9 cellular contexts compared by ENCODE assay signal in genomic region chr1:24735619-24736375, GRCh38. TPM values are rescaled to one million over a fixed set of nuclear protein-coding genes. Genes with fewer than 3 reads are reported as not detected.
DNase-seq lines count a peak whose midpoint lies in the region; ATAC-seq, FAIRE-seq and TF ChIP-seq lines count a peak whose summit lies in the region.
"Had no signal": no experiment of that assay in that cellular context is flagged by ENCODE, and none has a peak within 500 bp of the region (broad histone marks: within the 10 kb centered on the region; RNA-seq: fewer than 3 reads in every experiment).

No MANE protein-coding gene starts in this region.

- ATAC-seq in GM19463 (IDR thresholded peaks at IDR 0.05; ENCODE audit: unreplicated experiment), result no peak

- no peaks in the 10 kb centered on the region for H3K79me1 ChIP-seq in H1 (ENCODE audit: low read depth, low read length)
- no peaks in the 10 kb centered on the region for H3K79me1 ChIP-seq in neuronal stem cell (ENCODE audit: low read depth, low read length)

- no peak overlapping the region for H3K4me3 Mint-ChIP-seq in CD8-positive, alpha-beta memory T cell
- no peak overlapping the region for H3K4me3 Mint-ChIP-seq in activated T-helper 2 cell treated with anti-CD3 and anti-CD28 coated beads, Interferon-gamma antibody, Interleukin-2, Interleukin-4, amounts not matched to agents 10 μg/mL and 5 μg/mL and 100 μg/mL, durations not matched to agents 14 hours and 24 hours and 36 hours (ENCODE audit: low read depth)
- H3K4me3 Mint-ChIP-seq: central memory CD8-positive, alpha-beta T cell had no signal

- H3K27ac ChIP-seq in CD8-positive, alpha-beta memory T cell (ENCODE audit: low read depth, low read length), result peak overlapping the region; percentile 9
- no peak overlapping the region for H3K27ac ChIP-seq in H1 (ENCODE audit: low read depth, low read length)
- H3K27ac ChIP-seq in neuronal stem cell (replicated peaks; ENCODE audit: low read length), result peak overlapping the region; percentile 20

- H2BK12ac ChIP-seq in H1 (ENCODE audit: low read depth, low read length) (peak overlapping the region; percentile 96), neuronal stem cell (ENCODE audit: low read length) (no peak overlapping the region)

- no peak for DNase-seq in CD8-positive, alpha-beta memory T cell
- DNase-seq in NCI-H446 (lab: John Stamatoyannopoulos, UW) (peak; percentile 83 to 88), H1 (ENCODE audit: low read depth in 1 of 2, low spot score in 2 of 2) (no peak), neuronal stem cell (ENCODE audit: low spot score) (no peak), NCI-H510A treated with DMSO at 0.1 percent for 48 hours (lab: John Stamatoyannopoulos, UW) (no peak), mucosa of gallbladder (ENCODE audit: low spot score) (no peak)
- DNase-seq in activated T-helper 2 cell treated with anti-CD3 and anti-CD28 coated beads, Interferon-gamma antibody, Interleukin-2, Interleukin-4, amounts not matched to agents 10 μg/mL and 5 μg/mL and 100 μg/mL, durations not matched to agents 14 hours and 24 hours and 36 hours (ENCODE audit: low spot score), result no peak

- no peaks in the 10 kb centered on the region for H3K79me2 ChIP-seq in H1 (ENCODE audit: control insufficient read depth in 1 of 2, insufficient read depth in 2 of 2, low read length in 2 of 2)

- intact Hi-C loops in activated T-helper 2 cell treated with anti-CD3 and anti-CD28 coated beads, Interferon-gamma antibody, Interleukin-2, Interleukin-4, amounts not matched to agents 10 μg/mL and 5 μg/mL and 100 μg/mL, durations not matched to agents 14 hours and 24 hours and 36 hours (cut with micrococcal nuclease), result no loop called here

- no peaks in the 10 kb centered on the region for H4K20me1 ChIP-seq in H1 (replicated peaks in 1 of 2; ENCODE audit: control insufficient read depth in 1 of 2, insufficient read depth in 2 of 2, low read length in 2 of 2)

- peak overlapping the region; percentile 24 for H3K4ac ChIP-seq in H1 (replicated peaks; ENCODE audit: insufficient read length, low read depth, low read length)
- H3K4ac ChIP-seq in neuronal stem cell (ENCODE audit: low read length), result no peak overlapping the region

- no peaks in the 10 kb centered on the region for H3K9me3 Mint-ChIP-seq in CD8-positive, alpha-beta memory T cell
- no peaks in the 10 kb centered on the region for H3K9me3 Mint-ChIP-seq in activated T-helper 2 cell treated with anti-CD3 and anti-CD28 coated beads, Interferon-gamma antibody, Interleukin-2, Interleukin-4, amounts not matched to agents 10 μg/mL and 5 μg/mL and 100 μg/mL, durations not matched to agents 14 hours and 24 hours and 36 hours
- H3K9me3 Mint-ChIP-seq: central memory CD8-positive, alpha-beta T cell had no signal

- H2BK5ac ChIP-seq in H1 (ENCODE audit: low read depth, low read length), result peak overlapping the region; percentile 92; the same call in 1 of the 2 replicates
- H2BK5ac ChIP-seq in neuronal stem cell (ENCODE audit: low read length), result no peak overlapping the region

- H2BK15ac ChIP-seq in H1 (ENCODE audit: low read length), result 0 out of 2 replicates have a peak overlapping the region, but pooled peaks have one; percentile 61
- H2BK15ac ChIP-seq in neuronal stem cell (ENCODE audit: low read length), result no peak overlapping the region

- H2AK5ac ChIP-seq in H1 (ENCODE audit: low read depth, low read length), result peak overlapping the region; percentile 77; the same call in 1 of the 2 replicates
- no peak overlapping the region for H2AK5ac ChIP-seq in neuronal stem cell (ENCODE audit: low read depth, low read length)

- no peak for FAIRE-seq in H1 (lab: Jason Lieb, UNC)

- no peaks in the 10 kb centered on the region for H3K4me1 ChIP-seq in CD8-positive, alpha-beta memory T cell (ENCODE audit: insufficient read depth, low read length)
- H3K4me1 ChIP-seq in H1 (replicated peaks in 1 of 4; ENCODE audit: control insufficient read depth in 3 of 4, insufficient read depth in 4 of 4, low read length in 3 of 4) (peaks cover 10 to 21% (median 18%) of the 10 kb centered on the region in 4 experiments), neuronal stem cell (ENCODE audit: control insufficient read depth in 2 of 2, insufficient read depth in 1 of 2, low read depth in 1 of 2, low read length in 2 of 2) (peaks cover 11 to 18% of the 10 kb centered on the region in 2 donors)

- H4K8ac ChIP-seq in H1 (ENCODE audit: extremely low read depth, insufficient read depth, low read length), result no peak overlapping the region
- H4K8ac ChIP-seq in neuronal stem cell (ENCODE audit: low read depth, low read length), result no peak overlapping the region

- H3K9ac ChIP-seq in H1 (replicated peaks in 1 of 4; ENCODE audit: extremely low read depth in 1 of 4, low read depth in 3 of 4, low read length in 3 of 4), result no peak overlapping the region; a peak in 1 of 7 replicates
- H3K9ac ChIP-seq in neuronal stem cell (ENCODE audit: low read depth, low read length, poor library complexity), result no peak overlapping the region

- 73% methylated on average over 13 of the region's 13 CpGs; no CpG with 5 or more reads in 1 of the 2 experiments for WGBS in H1 (ENCODE audit: extremely low coverage in 1 of 2, insufficient coverage in 1 of 2, insufficient read length in 1 of 2, insufficient replicate concordance in 2 of 2, low coverage in 1 of 2, low lambda C conversion rate in 2 of 2, missing lambda C conversion rate in 1 of 2), 2 experiments
- WGBS in neuronal stem cell (ENCODE audit: extremely low coverage in 2 of 2, insufficient read length in 2 of 2, insufficient replicate concordance in 1 of 2), 2 donors, result no CpG with 5 or more reads among the region's 13 CpGs

- TF ChIP-seq RAD21 in H1 (IDR thresholded peaks at IDR 0.05 in 1 of 2, conservative IDR thresholded peaks at IDR 0.05 in 1 of 2; ENCODE audit: low read depth in 2 of 2, low read length in 2 of 2), result no peak

- no peaks in the 10 kb centered on the region for H3K27me3 ChIP-seq in CD8-positive, alpha-beta memory T cell (ENCODE audit: insufficient read depth, low read length, poor library complexity, severe bottlenecking)
- H3K27me3 ChIP-seq in H1 (replicated peaks in 1 of 4; ENCODE audit: control insufficient read depth in 3 of 4, extremely low read depth in 1 of 4, insufficient read depth in 3 of 4, low read length in 3 of 4) (no peaks in the 10 kb centered on the region), neuronal stem cell (ENCODE audit: control insufficient read depth in 3 of 3, insufficient read depth in 3 of 3, low read depth in 1 of 3, low read length in 3 of 3) (no peaks in the 10 kb centered on the region)

- H3K9me3 ChIP-seq in CD8-positive, alpha-beta memory T cell (ENCODE audit: low read length), result no peaks in the 10 kb centered on the region
- H3K9me3 ChIP-seq in H1 (ENCODE audit: insufficient read depth in 2 of 2, low read depth in 1 of 2, low read length in 1 of 2) (no peaks in the 10 kb centered on the region), neuronal stem cell (replicated peaks in 1 of 2; ENCODE audit: control insufficient read depth in 2 of 2, insufficient read depth in 1 of 2, low read depth in 1 of 2, low read length in 2 of 2) (no peaks in the 10 kb centered on the region)

- no peak for TF ChIP-seq CTCF in H1 (IDR thresholded peaks at IDR 0.05; ENCODE audit: control extremely low read depth in 1 of 3, insufficient read depth in 1 of 3, low read depth in 1 of 3, low read length in 3 of 3)

- POLR2A ChIA-PET in CD8-positive, alpha-beta memory T cell (lab: Charles Lee), result interaction anchor here (0.5 kb wide), 1 partner anchor 31 kb away, joined by 3 read pairs; no protein-coding TSS in a partner anchor
- POLR2A ChIA-PET in H1 (lab: Charles Lee; ENCODE audit: partially characterized antibody), result interaction anchor here (1.0 to 1.9 kb wide), 4 partner anchors 10 to 90 kb away, joined by 3 to 12 read pairs (median 6); partner anchors contain the start of gene CLIC4

- no peak overlapping the region for H3K23ac ChIP-seq in H1 (ENCODE audit: insufficient read length)
- peak overlapping the region; percentile 27 for H3K23ac ChIP-seq in neuronal stem cell (ENCODE audit: low read depth, low read length, poor library complexity)

- TF ChIP-seq EP300 in H1 (IDR thresholded peaks at IDR 0.05; ENCODE audit: borderline replicate concordance in 1 of 2, low read depth in 2 of 2, low read length in 2 of 2), result no peak

- CTCF ChIA-PET in CD8-positive, alpha-beta memory T cell (lab: Charles Lee), result no interaction called here
- CTCF ChIA-PET in H1 (lab: Charles Lee; ENCODE audit: partially characterized antibody), result interaction anchor here (1.0 to 1.3 kb wide), 3 partner anchors 27 to 96 kb away, joined by 3 to 4 read pairs (median 3); no protein-coding TSS in a partner anchor

- peak overlapping the region; percentile 80 for H2AFZ ChIP-seq in H1 (ENCODE audit: low read length)
- peak overlapping the region; percentile 74 for H2AFZ ChIP-seq in neuronal stem cell (ENCODE audit: low read length)

- no peak overlapping the region for H2BK120ac ChIP-seq in H1 (replicated peaks; ENCODE audit: low read depth, low read length)
- no peak overlapping the region for H2BK120ac ChIP-seq in neuronal stem cell (ENCODE audit: low read depth, low read length)

- peak overlapping the region; percentile 41 for H4K5ac ChIP-seq in H1 (ENCODE audit: insufficient read length, low read depth, low read length)

- peak overlapping the region; percentile 16 to 22; a peak in 2 of 4 replicates for H3K4me2 ChIP-seq in H1 (ENCODE audit: insufficient read depth in 1 of 2, low read depth in 2 of 2, low read length in 2 of 2)
- no peak overlapping the region for H3K4me2 ChIP-seq in neuronal stem cell (ENCODE audit: insufficient read depth, low read length, poor library complexity, severe bottlenecking)

- no peak overlapping the region for H3K4me3 ChIP-seq in CD8-positive, alpha-beta memory T cell (ENCODE audit: low read length)
- H3K4me3 ChIP-seq in H1 (ENCODE audit: extremely low read depth in 1 of 4, insufficient read depth in 2 of 4, low read depth in 3 of 4, low read length in 4 of 4) (no peak overlapping the region), neuronal stem cell (ENCODE audit: low read length in 2 of 2) (no peak overlapping the region)

- H3K18ac ChIP-seq in H1 (ENCODE audit: extremely low read depth, low read length), result peak overlapping the region; percentile 80
- H3K18ac ChIP-seq in neuronal stem cell (ENCODE audit: low read length), result peak overlapping the region; percentile 79

- H3K14ac ChIP-seq in H1 (ENCODE audit: insufficient read length) (no peak overlapping the region), neuronal stem cell (ENCODE audit: low read length) (no peak overlapping the region)

- no peaks in the 10 kb centered on the region for H3K36me3 ChIP-seq in CD8-positive, alpha-beta memory T cell (ENCODE audit: insufficient read depth, low read length)
- H3K36me3 ChIP-seq in H1 (ENCODE audit: control insufficient read depth in 2 of 4, insufficient read depth in 4 of 4, low read length in 3 of 4) (no peaks in the 10 kb centered on the region), neuronal stem cell (replicated peaks in 1 of 2; ENCODE audit: control insufficient read depth in 2 of 2, insufficient read depth in 2 of 2, low read length in 2 of 2) (no peaks in the 10 kb centered on the region)

- H4K91ac ChIP-seq in H1 (replicated peaks; ENCODE audit: insufficient read length, low read length) (peak overlapping the region; percentile 90), neuronal stem cell (ENCODE audit: low read depth, low read length, poor library complexity) (no peak overlapping the region)

- peaks cover 5 to 9% of the 10 kb centered on the region in 2 donors for H3K27me3 Mint-ChIP-seq in CD8-positive, alpha-beta memory T cell
- peaks cover 2% of the 10 kb centered on the region for H3K27me3 Mint-ChIP-seq in activated T-helper 2 cell treated with anti-CD3 and anti-CD28 coated beads, Interferon-gamma antibody, Interleukin-2, Interleukin-4, amounts not matched to agents 10 μg/mL and 5 μg/mL and 100 μg/mL, durations not matched to agents 14 hours and 24 hours and 36 hours (ENCODE audit: low read depth)

- peak overlapping the region; percentile 96 for H2BK20ac ChIP-seq in H1 (ENCODE audit: low read length)

- no peaks in the 10 kb centered on the region for H3K23me2 ChIP-seq in H1 (ENCODE audit: low read depth, low read length)

- H3K4me1 Mint-ChIP-seq in CD8-positive, alpha-beta memory T cell, result no peaks in the 10 kb centered on the region
- H3K4me1 Mint-ChIP-seq in activated T-helper 2 cell treated with anti-CD3 and anti-CD28 coated beads, Interferon-gamma antibody, Interleukin-2, Interleukin-4, amounts not matched to agents 10 μg/mL and 5 μg/mL and 100 μg/mL, durations not matched to agents 14 hours and 24 hours and 36 hours (ENCODE audit: low read depth), result peaks cover 8% of the 10 kb centered on the region
- H3K4me1 Mint-ChIP-seq: central memory CD8-positive, alpha-beta T cell had no signal

- no peaks in the 10 kb centered on the region for H3K36me3 Mint-ChIP-seq in CD8-positive, alpha-beta memory T cell
- H3K36me3 Mint-ChIP-seq in activated T-helper 2 cell treated with anti-CD3 and anti-CD28 coated beads, Interferon-gamma antibody, Interleukin-2, Interleukin-4, amounts not matched to agents 10 μg/mL and 5 μg/mL and 100 μg/mL, durations not matched to agents 14 hours and 24 hours and 36 hours (ENCODE audit: low read depth), result no peaks in the 10 kb centered on the region

- H3K56ac ChIP-seq in H1 (replicated peaks; ENCODE audit: insufficient read length, low read depth, low read length), result no peak overlapping the region

- H3K27ac Mint-ChIP-seq in CD8-positive, alpha-beta memory T cell, result peak overlapping the region in 1 of 8 donors; percentile 1
- H3K27ac Mint-ChIP-seq in activated T-helper 2 cell treated with anti-CD3 and anti-CD28 coated beads, Interferon-gamma antibody, Interleukin-2, Interleukin-4, amounts not matched to agents 10 μg/mL and 5 μg/mL and 100 μg/mL, durations not matched to agents 14 hours and 24 hours and 36 hours, result no peak overlapping the region

- TF ChIP-seq POLR2A in H1 (IDR thresholded peaks at IDR 0.05; ENCODE audit: control extremely low read depth in 1 of 2, low read depth in 2 of 2, low read length in 2 of 2), result no peak

RNA-seq across cellular contexts. Expression of gene CLIC4, which starts 9.4 kb away (rescaled TPM):
- 10 to 100 TPM; 12.8 to 13.2 TPM for total RNA-seq in CD8-positive, alpha-beta memory T cell
- polyA plus RNA-seq in CD8-positive, alpha-beta memory T cell, result 0.18 TPM
- 281 and 293 TPM in 2 replicates for total RNA-seq in H1 (2021; fragmentation: NEBNext Ultra II Directional; extraction: Animal tissue kit (Norgen Biotek cat#: 25700))
- polyA plus RNA-seq in H1 (2011; rRNA removed), result 75.1 and 77.5 TPM in 2 replicates
- polyA plus RNA-seq in H1 (2011; cell fraction: cytosol; rRNA removed), result 106 TPM
- 36.4 TPM for polyA plus RNA-seq in H1 (2011; cell fraction: nucleus; rRNA removed)
- 90.8 to 156 TPM (median 113 TPM) in 4 replicates for polyA plus RNA-seq in H1 (2012, experiment 1 of 2)
- 23.0 TPM for polyA plus RNA-seq in H1 (2012, experiment 2 of 2)
- 121 TPM for polyA plus RNA-seq in H1 (2013, experiment 1 of 2)
- 134 TPM for polyA plus RNA-seq in H1 (2013, experiment 2 of 2)
- 54.2 and 97.8 TPM in 2 replicates for polyA minus RNA-seq in H1 (2011; rRNA and poly(A)+ RNA removed)
- 103 TPM for polyA minus RNA-seq in H1 (2011; cell fraction: cytosol; rRNA and poly(A)+ RNA removed)
- 90.3 TPM for polyA minus RNA-seq in H1 (2011; cell fraction: nucleus; rRNA and poly(A)+ RNA removed)
- polyA plus RNA-seq in neuronal stem cell (2013, experiment 1 of 2), result 102 TPM
- polyA plus RNA-seq in neuronal stem cell (2013, experiment 2 of 2), result 104 TPM
- total RNA-seq in activated T-helper 2 cell treated with anti-CD3 and anti-CD28 coated beads, Interferon-gamma antibody, Interleukin-2, Interleukin-4, amounts not matched to agents 10 μg/mL and 5 μg/mL and 100 μg/mL, durations not matched to agents 14 hours and 24 hours and 36 hours, result 17.9 and 18.2 TPM in 2 replicates
- total RNA-seq in mucosa of gallbladder, result 204 TPM

Comparison
In these comparisons a context has a peak if more than half of its experiments do, and no peak if none do; other contexts are left out.
1. DNase-seq: peak in NCI-H446 (2 of 2); none in CD8-positive, alpha-beta memory T cell (0 of 5), H1 (0 of 2), neuronal stem cell (single experiment), NCI-H510A treated with DMSO at 0.1 percent for 48 hours (single experiment), activated T-helper 2 cell treated with anti-CD3 and anti-CD28 coated beads, Interferon-gamma antibody, Interleukin-2, Interleukin-4, amounts not matched to agents 10 μg/mL and 5 μg/mL and 100 μg/mL, durations not matched to agents 14 hours and 24 hours and 36 hours (single experiment) and mucosa of gallbladder (single experiment).
2. RNA of gene CLIC4, which starts 9.4 kb away (total RNA-seq): 281 to 293 TPM in H1 and 204 TPM in mucosa of gallbladder (single experiment); 17.9 to 18.2 TPM in activated T-helper 2 cell treated with anti-CD3 and anti-CD28 coated beads, Interferon-gamma antibody, Interleukin-2, Interleukin-4, amounts not matched to agents 10 μg/mL and 5 μg/mL and 100 μg/mL, durations not matched to agents 14 hours and 24 hours and 36 hours and 12.8 to 13.2 TPM in CD8-positive, alpha-beta memory T cell; every median in the first group is over 10 times any median in the second.